ENCODE assay signal across 8 cellular contexts in genomic region chr1:11012260-11013159, GRCh38. TPM values are rescaled to one million over a fixed set of nuclear protein-coding genes. Genes with fewer than 3 reads are reported as not detected.
DNase-seq lines count a peak whose midpoint lies in the region; ATAC-seq and TF ChIP-seq lines count a peak whose summit lies in the region.

Gene TARDBP, plus strand, starts transcription at chr1:11012654. Its CDS starts 1,074 bp downstream, at chr1:11013728.

- peak; percentile 91 for TF ChIP-seq POLR2A in GM19193 (IDR thresholded peaks at IDR 0.05; ENCODE audit: extremely low read depth, insufficient read depth, insufficient read length)

- DNase-seq in Ammon's horn (ENCODE audit: low spot score) (peak; percentile 92), NCI-H460 (ENCODE audit: extremely low read depth, low read depth) (peak; percentile 77), cerebellum (ENCODE audit: low spot score) (peak; percentile 98), kidney glomerular epithelial cell (lab: John Stamatoyannopoulos, UW) (peak; percentile 95)
- DNase-seq in activated CD4-positive, alpha-beta T cell treated with anti-CD3 and anti-CD28 coated beads for 24 hours (ENCODE audit: low read depth in 2 of 2): peak; percentile 83 to 85
- DNase-seq in stimulated activated CD4-positive, alpha-beta T cell treated with anti-CD3 and anti-CD28 coated beads, Interleukin-15, amount 100 ng/mL, for 48 hours (ENCODE audit: low read depth in 2 of 2): peak; percentile 84 to 86

- peak; percentile 92 for ATAC-seq in HG03432 (IDR thresholded peaks at IDR 0.05; ENCODE audit: unreplicated experiment)

RNA-seq across cellular contexts. Expression of gene TARDBP, which starts in this region (rescaled TPM):
- total RNA-seq in NCI-H460 (2014; rRNA removed; shearing (Covaris generic)): 35.2 and 52.5 TPM in 2 replicates
- 71.0 and 153 TPM in 2 replicates for polyA plus RNA-seq in NCI-H460 (2014; cell fraction: nucleus; rRNA removed)
- 82.8 TPM for total RNA-seq in cerebellum

Comparison
In these comparisons a context has a peak if more than half of its experiments do, and no peak if none do; other contexts are left out.
1. Peak in every context shown above with its lines: DNase-seq and ATAC-seq.